In genomic region chr19:49927526-49928264, GRCh38 we compare ENCODE assay signal across 8 cellular contexts. TPM values are rescaled to one million over a fixed set of nuclear protein-coding genes. Genes with fewer than 3 reads are reported as not detected.
DNase-seq lines count a peak whose midpoint lies in the region; ATAC-seq and TF ChIP-seq lines count a peak whose summit lies in the region.

No MANE protein-coding gene starts in this region.

- no peak for TF ChIP-seq EP300 in stomach (IDR thresholded peaks at IDR 0.05)

- no peaks in the 10 kb centered on the region for H3K9me3 ChIP-seq in iPS-20b (ENCODE audit: insufficient read depth, low read depth, low read length)
- no peaks in the 10 kb centered on the region for H3K9me3 ChIP-seq in stomach

- ATAC-seq in activated T-cell treated with anti-CD3 and anti-CD28 coated beads, Interleukin-2, amount 50 U/mL, for 4 hours, result no peak
- ATAC-seq in activated B cell treated with CpG ODN at 0.5 μM for 24 hours (ENCODE audit: low read depth), result no peak
- ATAC-seq in HG02678 (IDR thresholded peaks at IDR 0.05; ENCODE audit: unreplicated experiment), result no peak

- peaks cover 56% of the 10 kb centered on the region for H3K4me1 Mint-ChIP-seq in activated T-cell treated with anti-CD3 and anti-CD28 coated beads, Interleukin-2, amount 50 U/mL, for 4 hours (ENCODE audit: low read depth)
- H3K4me1 Mint-ChIP-seq in activated B cell treated with CpG ODN at 0.5 μM for 24 hours, result peaks cover 68% of the 10 kb centered on the region

- TF ChIP-seq POLR2A in stomach (IDR thresholded peaks at IDR 0.05), result no peak

- no peaks in the 10 kb centered on the region for H3K27me3 ChIP-seq in iPS-20b (ENCODE audit: insufficient read depth, low read length)
- H3K27me3 ChIP-seq in stomach, result no peaks in the 10 kb centered on the region

- intact Hi-C loops in activated B cell treated with CpG ODN at 0.5 μM for 24 hours (cut with micrococcal nuclease), result loop anchor here (2.0 kb wide), 4 partner anchors 17 to 249 kb away; partner anchors contain the start of gene PNKP
- intact Hi-C loops in stomach (cut with DNase I; ENCODE audit: low total_unique reads), result no loop called here

- H3K36me3 ChIP-seq in iPS-20b (ENCODE audit: insufficient read depth, low read depth, low read length) (peaks cover 51% of the 10 kb centered on the region), stomach (peaks cover 18 to 67% (median 49%) of the 10 kb centered on the region in 4 donors)

- H3K9me3 Mint-ChIP-seq in activated T-cell treated with anti-CD3 and anti-CD28 coated beads, Interleukin-2, amount 50 U/mL, for 4 hours, result peaks cover 8% of the 10 kb centered on the region
- no peaks in the 10 kb centered on the region for H3K9me3 Mint-ChIP-seq in activated B cell treated with CpG ODN at 0.5 μM for 24 hours

- H3K36me3 Mint-ChIP-seq in activated T-cell treated with anti-CD3 and anti-CD28 coated beads, Interleukin-2, amount 50 U/mL, for 4 hours (ENCODE audit: insufficient read depth), result peaks cover 38% of the 10 kb centered on the region
- peaks cover 82% of the 10 kb centered on the region for H3K36me3 Mint-ChIP-seq in activated B cell treated with CpG ODN at 0.5 μM for 24 hours (ENCODE audit: low read depth)

- H3K4me3 Mint-ChIP-seq in activated T-cell treated with anti-CD3 and anti-CD28 coated beads, Interleukin-2, amount 50 U/mL, for 4 hours, result peak overlapping the region; percentile 98
- peak overlapping the region; percentile 92 for H3K4me3 Mint-ChIP-seq in activated B cell treated with CpG ODN at 0.5 μM for 24 hours

- no peaks in the 10 kb centered on the region for H3K27me3 Mint-ChIP-seq in activated T-cell treated with anti-CD3 and anti-CD28 coated beads, Interleukin-2, amount 50 U/mL, for 4 hours (ENCODE audit: low read depth)
- H3K27me3 Mint-ChIP-seq in activated B cell treated with CpG ODN at 0.5 μM for 24 hours, result no peaks in the 10 kb centered on the region

- H3K4me3 ChIP-seq in iPS-20b (ENCODE audit: low read length), result peak overlapping the region; percentile 96; the same call in 1 of the 2 replicates
- peak overlapping the region in 3 of 4 donors; percentile 93 to 100 (median 97) for H3K4me3 ChIP-seq in stomach

- POLR2A ChIA-PET in activated B cell treated with CpG ODN at 0.5 μM for 24 hours (lab: Charles Lee), result interaction anchor here (1.0 to 9.5 kb wide), 9 partner anchors 9 to 252 kb away, joined by 3 to 229 read pairs (median 56); partner anchors contain the start of genes AKT1S1, AP2A1, IL4I1 and PNKP

- TF ChIP-seq CTCF in activated B cell treated with CpG ODN at 0.5 μM for 24 hours (IDR thresholded peaks at IDR 0.05), result no peak
- TF ChIP-seq CTCF in stomach (IDR thresholded peaks at IDR 0.05), result no peak

- peak overlapping the region; percentile 89 for H3K27ac Mint-ChIP-seq in activated B cell treated with CpG ODN at 0.5 μM for 24 hours

- no peak overlapping the region for H3K27ac ChIP-seq in iPS-20b (ENCODE audit: low read length)
- H3K27ac ChIP-seq in stomach, result peak overlapping the region in 3 of 5 donors; percentile 92 to 99 (median 94)

- DNase-seq in activated T-cell treated with anti-CD3 and anti-CD28 coated beads, Interleukin-2, amount 50 U/mL, for 4 hours, result no peak
- no peak for DNase-seq in activated T-cell treated with anti-CD3 and anti-CD28 coated beads for 4 hours
- no peak for DNase-seq in activated B cell treated with CpG ODN at 0.5 μM for 24 hours
- DNase-seq in stomach, result no peak
- DNase-seq in amniotic stem cell (lab: John Stamatoyannopoulos, UW), result no peak
- no peak for DNase-seq in NCI-H1694 (lab: John Stamatoyannopoulos, UW)

- 81 to 91% (median 83%) methylated on average over 14 of the region's 14 CpGs for WGBS in stomach, 5 donors

- H3K9ac ChIP-seq in iPS-20b (ENCODE audit: low read depth, low read length), result peak overlapping the region; percentile 99; the same call in 1 of the 2 replicates

- CTCF ChIA-PET in activated B cell treated with CpG ODN at 0.5 μM for 24 hours (lab: Charles Lee), result interaction anchor here (0.9 to 1.4 kb wide), 2 partner anchors 10 kb away, joined by 3 read pairs; no protein-coding TSS in a partner anchor

- H3K4me1 ChIP-seq in iPS-20b (ENCODE audit: insufficient read depth, low read length) (peaks cover 6% of the 10 kb centered on the region; the same call in 1 of the 2 replicates), stomach (peaks cover 15 to 69% (median 42%) of the 10 kb centered on the region in 4 donors)

RNA-seq across cellular contexts. Expression of gene ATF5, which starts 1.3 kb away (rescaled TPM):
- total RNA-seq in activated T-cell treated with anti-CD3 and anti-CD28 coated beads, Interleukin-2, amount 50 U/mL, for 4 hours, result 10 to 100 TPM; 58.4 to 73.1 (median 60.6) TPM
- 198 and 199 TPM in 2 replicates for total RNA-seq in activated B cell treated with CpG ODN at 0.5 μM for 24 hours
- 10 to 100 TPM in 1 of 5 donors, 1 to 10 TPM in 4; 2.2 to 13.9 (median 5.1) TPM for total RNA-seq in stomach
- 10 to 100 TPM; 20.0 to 40.3 (median 20.5) TPM for polyA plus RNA-seq in stomach

RNA-seq across cellular contexts. Expression of gene NUP62, which starts 1.6 kb away (rescaled TPM):
- 100 to 1,000 TPM; 172 to 189 (median 184) TPM for total RNA-seq in activated T-cell treated with anti-CD3 and anti-CD28 coated beads, Interleukin-2, amount 50 U/mL, for 4 hours
- 96.8 and 114 TPM in 2 replicates for total RNA-seq in activated B cell treated with CpG ODN at 0.5 μM for 24 hours
- 10 to 100 TPM in 3 of 5 donors, 1 to 10 TPM in 2; 5.3 to 58.0 (median 14.5) TPM for total RNA-seq in stomach
- 10 to 100 TPM; 13.7 to 17.0 (median 15.9) TPM for polyA plus RNA-seq in stomach

RNA-seq across cellular contexts. Expression of gene IL4I1, which starts 31.0 kb away (rescaled TPM):
- total RNA-seq in activated T-cell treated with anti-CD3 and anti-CD28 coated beads, Interleukin-2, amount 50 U/mL, for 4 hours, result 10 to 100 TPM; 24.7 to 52.7 (median 36.4) TPM
- 24.0 and 25.5 TPM in 2 replicates for total RNA-seq in activated B cell treated with CpG ODN at 0.5 μM for 24 hours
- under 1 TPM in 3 of 5 donors, not detected in 2; 0.45 to 0.73 (median 0.58) TPM for total RNA-seq in stomach
- 1 to 10 TPM in 1 of 3 donors, under 1 TPM in 2; 0.56 to 1.1 (median 0.76) TPM for polyA plus RNA-seq in stomach

RNA-seq across cellular contexts. Expression of gene SIGLEC11, which starts 33.3 kb away (rescaled TPM):
- total RNA-seq in activated T-cell treated with anti-CD3 and anti-CD28 coated beads, Interleukin-2, amount 50 U/mL, for 4 hours, result not detected
- total RNA-seq in activated B cell treated with CpG ODN at 0.5 μM for 24 hours, result not detected in 2 replicates
- total RNA-seq in stomach, result 100 to 1,000 TPM in 1 of 5 donors, 10 to 100 TPM in 3, under 1 TPM in 1; 0.29 to 103 (median 35.1) TPM
- 10 to 100 TPM in 2 of 3 donors, 1 to 10 TPM in 1; 5.8 to 41.0 (median 34.2) TPM for polyA plus RNA-seq in stomach

RNA-seq across cellular contexts. Expression of gene TBC1D17, which starts 50.2 kb away (rescaled TPM):
- total RNA-seq in activated T-cell treated with anti-CD3 and anti-CD28 coated beads, Interleukin-2, amount 50 U/mL, for 4 hours, result 10 to 100 TPM; 29.1 to 30.5 (median 29.3) TPM
- total RNA-seq in activated B cell treated with CpG ODN at 0.5 μM for 24 hours, result 51.1 and 57.0 TPM in 2 replicates
- total RNA-seq in stomach, result 10 to 100 TPM; 10.5 to 77.1 (median 42.4) TPM
- polyA plus RNA-seq in stomach, result 10 to 100 TPM; 33.5 to 33.6 (median 33.6) TPM

Comparison
In these comparisons a context has a peak if more than half of its experiments do, and no peak if none do; other contexts are left out.
1. RNA of gene IL4I1, which starts 31.0 kb away (total RNA-seq): 24.7 to 52.7 TPM in activated T-cell treated with anti-CD3 and anti-CD28 coated beads, Interleukin-2, amount 50 U/mL, for 4 hours and 24.0 to 25.5 TPM in activated B cell treated with CpG ODN at 0.5 μM for 24 hours; 0.45 to 0.73 TPM in stomach; every median in the first group is over 10 times any median in the second.